In the genomic region with DNA sequence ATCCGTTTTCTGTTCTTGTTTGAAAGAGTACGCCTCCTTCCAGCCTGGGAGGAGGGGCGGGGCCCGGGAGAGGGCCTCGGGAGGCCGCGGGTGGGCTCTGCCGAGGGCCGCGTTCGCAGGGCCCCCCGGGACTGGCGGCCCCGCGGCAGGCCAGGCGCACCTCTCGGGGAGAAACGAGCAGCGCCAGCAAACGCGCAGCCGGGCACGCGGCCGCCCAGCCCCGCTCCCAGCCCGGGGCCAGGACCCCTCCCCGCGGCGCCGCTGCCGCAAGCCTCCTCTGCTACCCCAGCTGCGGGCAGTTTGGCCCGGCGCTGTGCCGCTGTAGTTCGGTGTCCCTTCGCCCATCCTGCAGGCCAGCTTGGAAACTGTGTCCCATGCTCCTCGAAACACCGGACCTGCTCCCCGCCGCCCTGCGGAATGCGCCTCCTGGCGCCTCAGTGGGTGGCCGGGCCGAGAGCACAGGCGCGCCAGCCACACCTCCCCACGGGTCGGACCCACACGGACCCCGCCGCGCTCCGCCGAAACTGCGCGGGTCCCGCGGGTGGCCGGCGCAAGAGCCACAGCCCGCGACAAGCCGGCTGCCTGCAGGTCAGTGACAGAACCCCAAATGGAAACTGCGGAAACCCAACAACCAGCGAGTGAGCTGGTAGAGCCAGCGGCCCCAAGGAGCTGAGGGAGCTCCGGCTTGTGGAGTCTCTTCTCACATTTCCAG, we compare ENCODE assay signal across 7 cellular contexts. TPM values are rescaled to one million over a fixed set of nuclear protein-coding genes. Genes with fewer than 3 reads are reported as not detected.
A peak's percentile ranks its signal among the peaks of the same experiment; 100 is the strongest.
DNase-seq lines count a peak whose midpoint lies in the region; ATAC-seq, FAIRE-seq and TF ChIP-seq lines count a peak whose summit lies in the region.

No MANE protein-coding gene starts in this region.

- H3K9ac ChIP-seq in keratinocyte (ENCODE audit: control insufficient read depth, extremely low read depth, insufficient read depth, low read length): no peak overlapping the region

- no peaks in the 10 kb centered on the region for H3K9me3 ChIP-seq in keratinocyte (ENCODE audit: control insufficient read depth, low read depth, low read length)
- H3K9me3 ChIP-seq in body of pancreas: no peaks in the 10 kb centered on the region

- peak overlapping the region; percentile 70 for H2AFZ ChIP-seq in keratinocyte (ENCODE audit: control insufficient read depth, low read length)

- ATAC-seq in stimulated activated naive CD8-positive, alpha-beta T cell treated with anti-CD3 and anti-CD28 coated beads, Interleukin-15, amount 100 ng/mL, for 72 hours: no peak
- no peak for ATAC-seq in body of pancreas

- dilution Hi-C loops in keratinocyte (cut with MboI; ENCODE audit: extremely low pct_ligation_motif_present, low sequenced_read_pairs): no loop called here

- peak overlapping the region; percentile 89 for H3K4me3 Mint-ChIP-seq in HFFc6
- peak overlapping the region; percentile 9 for H3K4me3 Mint-ChIP-seq in activated naive CD8-positive, alpha-beta T cell treated with anti-CD3 and anti-CD28 coated beads for 36 hours
- peak overlapping the region; percentile 88 to 91 for H3K4me3 Mint-ChIP-seq in stimulated activated naive CD8-positive, alpha-beta T cell treated with anti-CD3 and anti-CD28 coated beads, Interleukin-15, amount 100 ng/mL, for 72 hours

- no peaks in the 10 kb centered on the region for H3K79me2 ChIP-seq in keratinocyte (ENCODE audit: control insufficient read depth, insufficient read depth, low read length)

- no peak for FAIRE-seq in keratinocyte (lab: Jason Lieb, UNC)

- H3K4me3 ChIP-seq in keratinocyte (ENCODE audit: control insufficient read depth in 2 of 3, extremely low read depth in 1 of 3, insufficient read depth in 2 of 3, low read depth in 1 of 3, low read length in 3 of 3) (peak overlapping the region in 2 of 3 experiments; percentile 31 to 69), body of pancreas (no peak overlapping the region)

- H3K27me3 ChIP-seq in keratinocyte (ENCODE audit: control insufficient read depth, extremely low read depth, insufficient read depth, low read length) (peaks cover 64% of the 10 kb centered on the region), body of pancreas (no peaks in the 10 kb centered on the region)

- H3K4me2 ChIP-seq in keratinocyte (ENCODE audit: control insufficient read depth, extremely low read depth, insufficient read depth, low read depth, low read length): peak overlapping the region; percentile 91

- no peak; the same call in 1 of the 2 replicates for TF ChIP-seq CTCF in HFFc6 (IDR thresholded peaks at IDR 0.05)
- no peak for TF ChIP-seq CTCF in keratinocyte (optimal IDR thresholded peaks at IDR 0.05 in 1 of 3, IDR thresholded peaks at IDR 0.05 in 1 of 3, conservative IDR thresholded peaks at IDR 0.05 in 1 of 3; ENCODE audit: extremely low read depth in 1 of 3, insufficient read depth in 2 of 3, low read length in 3 of 3)
- TF ChIP-seq CTCF in body of pancreas (IDR thresholded peaks at IDR 0.05): no peak

- DNase-seq in HFFc6 (no peak), keratinocyte (ENCODE audit: low read depth, low spot score) (no peak), SK-N-DZ (ENCODE audit: low spot score) (no peak), NCI-H1048 (lab: John Stamatoyannopoulos, UW) (no peak), body of pancreas (no peak)
- DNase-seq in activated naive CD8-positive, alpha-beta T cell treated with anti-CD3 and anti-CD28 coated beads for 36 hours: no peak
- DNase-seq in stimulated activated naive CD8-positive, alpha-beta T cell treated with anti-CD3 and anti-CD28 coated beads, Interleukin-15, amount 100 ng/mL, for 72 hours: peak in 1 of 2 donors; percentile 17

- H3K36me3 Mint-ChIP-seq in HFFc6 (ENCODE audit: low read depth): no peaks in the 10 kb centered on the region
- H3K36me3 Mint-ChIP-seq in activated naive CD8-positive, alpha-beta T cell treated with anti-CD3 and anti-CD28 coated beads for 36 hours: no peaks in the 10 kb centered on the region

- H3K4me1 Mint-ChIP-seq in HFFc6 (ENCODE audit: low read depth): peaks cover 24% of the 10 kb centered on the region
- H3K4me1 Mint-ChIP-seq in activated naive CD8-positive, alpha-beta T cell treated with anti-CD3 and anti-CD28 coated beads for 36 hours: peaks cover 9% of the 10 kb centered on the region
- peaks cover 42% of the 10 kb centered on the region for H3K4me1 Mint-ChIP-seq in stimulated activated naive CD8-positive, alpha-beta T cell treated with anti-CD3 and anti-CD28 coated beads, Interleukin-15, amount 100 ng/mL, for 72 hours

- WGBS in body of pancreas, 2 donors: 18 to 59% methylated on average over 20 to 63 of the region's 70 CpGs

- no peaks in the 10 kb centered on the region for H3K9me3 Mint-ChIP-seq in HFFc6
- H3K9me3 Mint-ChIP-seq in activated naive CD8-positive, alpha-beta T cell treated with anti-CD3 and anti-CD28 coated beads for 36 hours: no peaks in the 10 kb centered on the region
- no peaks in the 10 kb centered on the region for H3K9me3 Mint-ChIP-seq in stimulated activated naive CD8-positive, alpha-beta T cell treated with anti-CD3 and anti-CD28 coated beads, Interleukin-15, amount 100 ng/mL, for 72 hours

- no peak overlapping the region for H3K27ac Mint-ChIP-seq in HFFc6
- H3K27ac Mint-ChIP-seq in activated naive CD8-positive, alpha-beta T cell treated with anti-CD3 and anti-CD28 coated beads for 36 hours: no peak overlapping the region
- H3K27ac Mint-ChIP-seq in stimulated activated naive CD8-positive, alpha-beta T cell treated with anti-CD3 and anti-CD28 coated beads, Interleukin-15, amount 100 ng/mL, for 72 hours: no peak overlapping the region

- peaks cover 31% of the 10 kb centered on the region for H3K27me3 Mint-ChIP-seq in HFFc6 (ENCODE audit: insufficient read depth)
- peaks cover 73% of the 10 kb centered on the region for H3K27me3 Mint-ChIP-seq in activated naive CD8-positive, alpha-beta T cell treated with anti-CD3 and anti-CD28 coated beads for 36 hours
- peaks cover 75% of the 10 kb centered on the region for H3K27me3 Mint-ChIP-seq in stimulated activated naive CD8-positive, alpha-beta T cell treated with anti-CD3 and anti-CD28 coated beads, Interleukin-15, amount 100 ng/mL, for 72 hours

- peaks cover 3% of the 10 kb centered on the region for H4K20me1 ChIP-seq in keratinocyte (ENCODE audit: control insufficient read depth, extremely low read depth, insufficient read depth, low read length)

- no peaks in the 10 kb centered on the region for H3K9me1 ChIP-seq in keratinocyte (ENCODE audit: control insufficient read depth, extremely low read depth, insufficient read depth, low read length)

- intact Hi-C loops in body of pancreas (cut with DNase I): no loop called here

- H3K36me3 ChIP-seq in keratinocyte (ENCODE audit: control insufficient read depth in 2 of 2, extremely low read depth in 1 of 2, insufficient read depth in 2 of 2, low read length in 2 of 2) (no peaks in the 10 kb centered on the region), body of pancreas (replicated peaks in 1 of 2; ENCODE audit: insufficient read depth in 1 of 2, low read depth in 2 of 2) (no peaks in the 10 kb centered on the region)

- no peak for TF ChIP-seq POLR2A in body of pancreas (IDR thresholded peaks at IDR 0.05)

- peaks cover 9% of the 10 kb centered on the region for H3K4me1 ChIP-seq in keratinocyte (ENCODE audit: control insufficient read depth, extremely low read depth, insufficient read depth, low read length)
- H3K4me1 ChIP-seq in body of pancreas: peaks cover 46% of the 10 kb centered on the region

- no peak overlapping the region for H3K27ac ChIP-seq in keratinocyte (ENCODE audit: control insufficient read depth, insufficient read depth, low read length)
- H3K27ac ChIP-seq in body of pancreas: no peak overlapping the region

RNA-seq across cellular contexts. Expression of a gene that starts 2.2 kb away (rescaled TPM):
- not detected for total RNA-seq in HFFc6 (2021; fragmentation: NEBNext Ultra II Directional; extraction: Animal tissue kit (Norgen Biotek cat#: 25700))
- not detected for total RNA-seq in activated naive CD8-positive, alpha-beta T cell treated with anti-CD3 and anti-CD28 coated beads for 36 hours
- polyA plus RNA-seq in keratinocyte: 0.03 to 0.08 TPM (median 0.05 TPM) in 3 replicates
- polyA plus RNA-seq in keratinocyte (2011; ENCODE audit: low read depth): not detected
- polyA plus RNA-seq in keratinocyte (2011; cell fraction: cytosol; rRNA removed): 0.08 and 0.10 TPM in 2 replicates
- polyA plus RNA-seq in keratinocyte (2011; cell fraction: nucleus; rRNA removed): 0.13 and 0.14 TPM in 2 replicates
- not detected in 2 replicates for polyA plus RNA-seq in keratinocyte (2012; ENCODE audit: low replicate concordance)
- 0.10 TPM in 1 of 3 replicates, not detected in the others for polyA minus RNA-seq in keratinocyte
- not detected for polyA minus RNA-seq in keratinocyte (2011; cell fraction: cytosol; rRNA and poly(A)+ RNA removed)
- 0.21 and 0.31 TPM in 2 replicates for polyA minus RNA-seq in keratinocyte (2011; cell fraction: nucleus; rRNA and poly(A)+ RNA removed)
- polyA plus RNA-seq in SK-N-DZ (2014; cell fraction: cytosol; rRNA removed): 0.02 and 1.3 TPM in 2 replicates
- polyA plus RNA-seq in SK-N-DZ (2014; cell fraction: nucleus; rRNA removed): 0.14 and 0.20 TPM in 2 replicates
- not detected for total RNA-seq in body of pancreas

Comparison
In these comparisons a context has a peak if more than half of its experiments do, and no peak if none do; other contexts are left out.
1. H3K4me3 Mint-ChIP-seq: peak in every context shown above with its lines; median percentile 90 in stimulated activated naive CD8-positive, alpha-beta T cell treated with anti-CD3 and anti-CD28 coated beads, Interleukin-15, amount 100 ng/mL, for 72 hours; 89 in HFFc6; 9 in activated naive CD8-positive, alpha-beta T cell treated with anti-CD3 and anti-CD28 coated beads for 36 hours.
2. H3K4me3 ChIP-seq: peak in keratinocyte (2 of 3); none in body of pancreas (0 of 2).